In the genomic region with DNA sequence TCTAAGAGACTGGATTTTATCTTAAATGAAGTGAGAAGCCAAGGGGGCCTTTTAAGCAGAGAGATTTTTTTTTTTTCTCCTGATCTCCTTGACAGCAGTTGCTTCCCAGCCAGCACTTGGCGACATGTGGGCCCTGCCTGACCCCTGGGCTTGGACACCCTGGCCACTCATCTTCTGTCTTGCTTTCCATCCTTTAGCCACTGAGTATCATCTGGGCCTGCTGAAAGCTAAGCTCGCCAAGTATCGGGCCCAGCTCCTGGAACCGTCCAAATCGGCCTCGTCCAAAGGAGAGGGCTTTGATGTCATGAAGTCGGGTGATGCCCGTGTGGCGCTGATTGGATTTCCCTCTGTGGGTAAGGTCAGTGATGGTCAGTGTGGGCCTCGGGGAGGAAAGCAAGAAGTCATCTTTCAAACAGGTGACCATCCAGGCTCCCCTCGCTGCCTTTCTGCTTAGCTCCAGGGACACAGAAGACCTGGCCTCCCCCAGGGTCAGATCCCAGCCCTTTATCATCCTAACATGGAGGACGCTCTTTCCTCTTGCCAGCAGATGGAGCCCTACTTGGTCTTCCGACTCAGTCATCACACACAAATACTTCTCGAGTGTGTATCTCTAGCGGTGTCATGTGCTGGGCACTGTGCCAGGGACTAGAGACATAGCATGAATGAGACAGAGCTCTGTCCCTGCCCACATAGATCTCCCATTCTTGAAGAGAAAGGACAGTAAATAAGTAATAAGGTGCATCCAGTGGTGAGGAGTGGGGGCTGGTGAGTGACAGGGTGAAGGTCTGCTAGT, we compare ENCODE assay signal across 8 cellular contexts. TPM values are rescaled to one million over a fixed set of nuclear protein-coding genes. Genes with fewer than 3 reads are reported as not detected.
DNase-seq lines count a peak whose midpoint lies in the region; TF ChIP-seq lines count a peak whose summit lies in the region.

No MANE protein-coding gene starts in this region.

- H3K4me2 ChIP-seq in OCI-LY7 (ENCODE audit: low read length) (no peak overlapping the region), fibroblast of lung (ENCODE audit: extremely low read depth, insufficient read depth, low read length) (no peak overlapping the region)

- POLR2A ChIA-PET in OCI-LY7 (lab: Charles Lee) = interaction anchor here (0.6 to 0.7 kb wide), 2 partner anchors 614 to 890 kb away, joined by 3 read pairs; no protein-coding TSS in a partner anchor

- BruUV-seq in OCI-LY7 (replicated peaks; lab: Mats Ljungman, UMichigan) = no TSS peak

- no peaks in the 10 kb centered on the region for H3K9me3 ChIP-seq in OCI-LY7 (ENCODE audit: low read length)
- H3K9me3 ChIP-seq in fibroblast of lung (ENCODE audit: control insufficient read depth, insufficient read depth, low read depth, low read length) = no peaks in the 10 kb centered on the region

- CTCF ChIA-PET in OCI-LY7 (lab: Charles Lee; ENCODE audit: unreplicated experiment) = no interaction called here

- no peaks in the 10 kb centered on the region for H3K9me2 ChIP-seq in OCI-LY7 (ENCODE audit: insufficient read depth, low read length)

- H3K36me3 ChIP-seq in OCI-LY7 (ENCODE audit: insufficient read depth, low read length) (peaks cover 71% of the 10 kb centered on the region), fibroblast of lung (ENCODE audit: control insufficient read depth, insufficient read depth, low read length) (peaks cover 19% of the 10 kb centered on the region)

- TF ChIP-seq CTCF in OCI-LY7 (conservative IDR thresholded peaks at IDR 0.05; ENCODE audit: low read length) (peak; percentile 70), fibroblast of lung (conservative IDR thresholded peaks at IDR 0.05 in 1 of 2, IDR thresholded peaks at IDR 0.05 in 1 of 2; ENCODE audit: low read depth in 1 of 2, low read length in 2 of 2) (peak; percentile 18 to 58), retinal pigment epithelial cell (conservative IDR thresholded peaks at IDR 0.05; ENCODE audit: low read depth, low read length) (peak; percentile 55)

- H4K20me1 ChIP-seq in OCI-LY7 (ENCODE audit: insufficient read depth, low read length) (no peaks in the 10 kb centered on the region), fibroblast of lung (ENCODE audit: control insufficient read depth, extremely low read depth, insufficient read depth, low read length) (no peaks in the 10 kb centered on the region)

- intact Hi-C loops in OCI-LY7 (cut with micrococcal nuclease; ENCODE audit: unreplicated experiment) = loop anchor here (10.0 kb wide), 1 partner anchor 61 kb away; no protein-coding TSS in a partner anchor

- no peak overlapping the region for H3K4me3 ChIP-seq in OCI-LY7 (ENCODE audit: low read depth, low read length, poor library complexity, severe bottlenecking)
- no peak overlapping the region for H3K4me3 ChIP-seq in fibroblast of lung (replicated peaks in 1 of 4; ENCODE audit: control extremely low read depth in 1 of 4, insufficient read depth in 1 of 4, low read depth in 3 of 4, low read length in 4 of 4)
- no peak overlapping the region for H3K4me3 ChIP-seq in retinal pigment epithelial cell (ENCODE audit: low read length)

- no peak overlapping the region for H3K9ac ChIP-seq in fibroblast of lung (ENCODE audit: insufficient read depth, low read length)

- peaks cover 12% of the 10 kb centered on the region for H3K79me2 ChIP-seq in OCI-LY7 (ENCODE audit: insufficient read depth, low read depth, low read length)
- H3K79me2 ChIP-seq in fibroblast of lung (ENCODE audit: control insufficient read depth, insufficient read depth, low read length) = peaks cover 6% of the 10 kb centered on the region

- H3K27ac ChIP-seq in OCI-LY7 (ENCODE audit: low read depth, low read length, poor library complexity, severe bottlenecking) = no peak overlapping the region
- H3K27ac ChIP-seq in fibroblast of lung (ENCODE audit: insufficient read depth, low read length) = no peak overlapping the region

- H3K4me1 ChIP-seq in OCI-LY7 (ENCODE audit: insufficient read depth, low read length, poor library complexity, severe bottlenecking) (peaks cover 3% of the 10 kb centered on the region), fibroblast of lung (ENCODE audit: control insufficient read depth, extremely low read depth, insufficient read depth, low read length) (peaks cover 2% of the 10 kb centered on the region)

- H2AFZ ChIP-seq in OCI-LY7 (ENCODE audit: low read length) (no peak overlapping the region), fibroblast of lung (ENCODE audit: low read length) (no peak overlapping the region)

- no peaks in the 10 kb centered on the region for H3K27me3 ChIP-seq in fibroblast of lung (ENCODE audit: control insufficient read depth, insufficient read depth, low read length)

- peak; percentile 34 for DNase-seq in stimulated activated CD4-positive, alpha-beta T cell treated with anti-CD3 and anti-CD28 coated beads, Interleukin-15, amount 100 ng/mL, for 24 hours
- no peak for DNase-seq in stimulated activated CD4-positive, alpha-beta T cell treated with anti-CD3 and anti-CD28 coated beads, Interleukin-12 subunit alpha, Interleukin-12 subunit beta, amount 100 ng/mL, for 4 hours
- peak; percentile 22 for DNase-seq in OCI-LY7 (ENCODE audit: low spot score)
- peak; percentile 72 to 75 for DNase-seq in fibroblast of lung (ENCODE audit: low read depth in 2 of 2)
- no peak for DNase-seq in retinal pigment epithelial cell (ENCODE audit: low read depth)
- DNase-seq in NCI-H187 (lab: John Stamatoyannopoulos, UW) = no peak
- no peak for DNase-seq in epidermal melanocyte (ENCODE audit: insufficient read length, low spot score)
- no peak for DNase-seq in HuH-7 (ENCODE audit: low spot score)

RNA-seq across cellular contexts. Expression of a gene that starts 6.1 kb away (rescaled TPM):
- total RNA-seq in OCI-LY7 (2014; rRNA removed; shearing (Covaris generic)) = 46.4 and 62.6 TPM in 2 replicates
- 54.3 and 60.4 TPM in 2 replicates for total RNA-seq in OCI-LY7 (2022)
- total RNA-seq in fibroblast of lung = 25.7 and 30.1 TPM in 2 replicates
- 26.7 and 32.2 TPM in 2 replicates for polyA plus RNA-seq in fibroblast of lung
- 29.6 and 33.8 TPM in 2 replicates for polyA plus RNA-seq in fibroblast of lung (2012)
- polyA minus RNA-seq in fibroblast of lung (ENCODE audit: low replicate concordance) = 56.4 and 67.3 TPM in 2 replicates

RNA-seq across cellular contexts. Expression of a gene that starts 14.7 kb away (rescaled TPM):
- total RNA-seq in OCI-LY7 (2014; rRNA removed; shearing (Covaris generic)) = 0.23 and 0.98 TPM in 2 replicates
- total RNA-seq in OCI-LY7 (2022) = 1.4 and 2.0 TPM in 2 replicates
- 0.77 and 2.0 TPM in 2 replicates for total RNA-seq in fibroblast of lung
- 0.42 and 0.55 TPM in 2 replicates for polyA plus RNA-seq in fibroblast of lung
- 0.55 and 1.1 TPM in 2 replicates for polyA plus RNA-seq in fibroblast of lung (2012)
- polyA minus RNA-seq in fibroblast of lung (ENCODE audit: low replicate concordance) = 1.4 and 16.4 TPM in 2 replicates

RNA-seq across cellular contexts. Expression of a gene that starts 54.6 kb away (rescaled TPM):
- total RNA-seq in OCI-LY7 (2014; rRNA removed; shearing (Covaris generic)) = 5.1 and 6.3 TPM in 2 replicates
- total RNA-seq in OCI-LY7 (2022) (11.8 and 13.3 TPM in 2 replicates), fibroblast of lung (7.2 and 10.2 TPM in 2 replicates)
- 9.0 TPM in 2 replicates for polyA plus RNA-seq in fibroblast of lung
- 6.8 and 7.6 TPM in 2 replicates for polyA plus RNA-seq in fibroblast of lung (2012)
- 13.8 and 14.8 TPM in 2 replicates for polyA minus RNA-seq in fibroblast of lung (ENCODE audit: low replicate concordance)

RNA-seq across cellular contexts. Expression of a gene that starts 54.8 kb away (rescaled TPM):
- 34.8 and 56.2 TPM in 2 replicates for total RNA-seq in OCI-LY7 (2014; rRNA removed; shearing (Covaris generic))
- total RNA-seq in OCI-LY7 (2022) (42.9 and 45.2 TPM in 2 replicates), fibroblast of lung (10.3 and 12.6 TPM in 2 replicates)
- polyA plus RNA-seq in fibroblast of lung = 11.6 and 14.7 TPM in 2 replicates
- 17.1 and 18.8 TPM in 2 replicates for polyA plus RNA-seq in fibroblast of lung (2012)
- polyA minus RNA-seq in fibroblast of lung (ENCODE audit: low replicate concordance) = 10.9 and 25.0 TPM in 2 replicates

Comparison
In these comparisons a context has a peak if more than half of its experiments do, and no peak if none do; other contexts are left out.
1. DNase-seq: peak in stimulated activated CD4-positive, alpha-beta T cell treated with anti-CD3 and anti-CD28 coated beads, Interleukin-15, amount 100 ng/mL, for 24 hours (single experiment), OCI-LY7 (single experiment) and fibroblast of lung (2 of 2); none in stimulated activated CD4-positive, alpha-beta T cell treated with anti-CD3 and anti-CD28 coated beads, Interleukin-12 subunit alpha, Interleukin-12 subunit beta, amount 100 ng/mL, for 4 hours (single experiment), retinal pigment epithelial cell (single experiment), NCI-H187 (0 of 2), epidermal melanocyte (single experiment) and HuH-7 (single experiment).
2. Peak in every context shown above with its lines, with median percentiles within 50 percentile points of each other: CTCF ChIP-seq.